Comparison of ENCODE assay signal across 8 cellular contexts in the genomic region with DNA sequence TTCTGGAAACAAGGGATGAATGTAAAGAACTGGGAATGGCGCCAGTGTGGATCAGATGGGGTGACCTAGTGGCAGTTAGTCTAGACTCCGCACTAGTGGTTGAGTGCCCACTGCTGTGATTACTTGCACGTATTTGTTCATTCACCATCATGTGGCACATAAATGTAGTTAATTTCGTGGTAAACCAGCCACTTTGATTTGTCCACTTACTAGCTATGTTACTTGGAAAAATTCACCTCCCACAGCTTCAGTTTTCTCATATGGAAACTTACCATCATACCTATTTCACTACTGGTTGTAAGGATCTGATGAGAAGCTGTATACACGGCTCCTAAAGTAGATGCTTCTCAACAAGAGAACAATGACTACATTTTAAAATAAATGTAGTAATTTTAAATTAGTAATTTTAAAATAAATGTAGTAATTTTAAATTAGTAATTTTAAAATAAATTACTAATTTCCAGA. TPM values are rescaled to one million over a fixed set of nuclear protein-coding genes. Genes with fewer than 3 reads are reported as not detected.
DNase-seq lines count a peak whose midpoint lies in the region; ATAC-seq and TF ChIP-seq lines count a peak whose summit lies in the region.

No MANE protein-coding gene starts in this region.

- H3K27me3 ChIP-seq in neuronal stem cell (ENCODE audit: control insufficient read depth in 3 of 3, insufficient read depth in 3 of 3, low read depth in 1 of 3, low read length in 3 of 3) (no peaks in the 10 kb centered on the region), aorta (ENCODE audit: control insufficient read depth in 1 of 2, insufficient read depth in 2 of 2, low read length in 1 of 2) (no peaks in the 10 kb centered on the region)

- H3K36me3 ChIP-seq in neuronal stem cell (replicated peaks in 1 of 2; ENCODE audit: control insufficient read depth in 2 of 2, insufficient read depth in 2 of 2, low read length in 2 of 2) (no peaks in the 10 kb centered on the region), mucosa of descending colon (ENCODE audit: low read depth) (no peaks in the 10 kb centered on the region), aorta (ENCODE audit: control insufficient read depth in 1 of 2, insufficient read depth in 2 of 2, low read length in 1 of 2) (no peaks in the 10 kb centered on the region)

- H3K4me1 ChIP-seq in neuronal stem cell (ENCODE audit: control insufficient read depth in 2 of 2, insufficient read depth in 1 of 2, low read depth in 1 of 2, low read length in 2 of 2) (no peaks in the 10 kb centered on the region), mucosa of descending colon (ENCODE audit: low read depth) (no peaks in the 10 kb centered on the region), aorta (ENCODE audit: control insufficient read depth in 1 of 2, insufficient read depth in 2 of 2, low read length in 2 of 2) (no peaks in the 10 kb centered on the region)

- no peaks in the 10 kb centered on the region for H3K9me3 Mint-ChIP-seq in dendritic cell treated with granulocyte-macrophage colony-stimulating factor and Interleukin-4, amounts not matched to agents 40 ng/mL and 50 ng/mL, for 4 days

- intact Hi-C loops in dendritic cell treated with granulocyte-macrophage colony-stimulating factor and Interleukin-4, amounts not matched to agents 40 ng/mL and 50 ng/mL, for 4 days (cut with micrococcal nuclease) = no loop called here
- intact Hi-C loops in mucosa of descending colon (cut with DNase I, micrococcal nuclease) = no loop called here
- intact Hi-C loops in aorta (cut with DNase I) = no loop called here

- DNase-seq in neuronal stem cell (ENCODE audit: low spot score) = no peak
- no peak for DNase-seq in mucosa of descending colon
- no peak for DNase-seq in aorta

- H3K4ac ChIP-seq in neuronal stem cell (ENCODE audit: low read length) = no peak overlapping the region

- H2BK5ac ChIP-seq in neuronal stem cell (ENCODE audit: low read length) = no peak overlapping the region

- no peaks in the 10 kb centered on the region for H3K79me1 ChIP-seq in neuronal stem cell (ENCODE audit: low read depth, low read length)

- peaks cover 2% of the 10 kb centered on the region for H3K27me3 Mint-ChIP-seq in dendritic cell treated with granulocyte-macrophage colony-stimulating factor and Interleukin-4, amounts not matched to agents 40 ng/mL and 50 ng/mL, for 4 days

- H3K27ac ChIP-seq in neuronal stem cell (replicated peaks; ENCODE audit: low read length) (no peak overlapping the region), aorta (ENCODE audit: low read depth in 1 of 2, low read length in 2 of 2) (peak overlapping the region in 1 of 2 donors; percentile 37)

- no peaks in the 10 kb centered on the region for H3K36me3 Mint-ChIP-seq in dendritic cell treated with granulocyte-macrophage colony-stimulating factor and Interleukin-4, amounts not matched to agents 40 ng/mL and 50 ng/mL, for 4 days (ENCODE audit: low read depth)

- TF ChIP-seq CTCF in mucosa of descending colon (IDR thresholded peaks at IDR 0.05) = no peak

- peak overlapping the region; percentile 71 for H3K4me3 Mint-ChIP-seq in dendritic cell treated with granulocyte-macrophage colony-stimulating factor and Interleukin-4, amounts not matched to agents 40 ng/mL and 50 ng/mL, for 4 days

- peaks cover 5% of the 10 kb centered on the region for H3K4me1 Mint-ChIP-seq in dendritic cell treated with granulocyte-macrophage colony-stimulating factor and Interleukin-4, amounts not matched to agents 40 ng/mL and 50 ng/mL, for 4 days (ENCODE audit: low read depth)

- H3K23ac ChIP-seq in neuronal stem cell (ENCODE audit: low read depth, low read length, poor library complexity) = no peak overlapping the region

- H2AK5ac ChIP-seq in neuronal stem cell (ENCODE audit: low read depth, low read length) = no peak overlapping the region

- no CpG with 5 or more reads among the region's 5 CpGs for WGBS in neuronal stem cell (ENCODE audit: extremely low coverage in 2 of 2, insufficient read length in 2 of 2, insufficient replicate concordance in 1 of 2), 2 donors
- 11 to 35% methylated on average over 5 of the region's 5 CpGs for WGBS in aorta, 2 donors

- no peak overlapping the region for H3K18ac ChIP-seq in neuronal stem cell (ENCODE audit: low read length)

- peak overlapping the region; percentile 18 for H3K4me2 ChIP-seq in neuronal stem cell (ENCODE audit: insufficient read depth, low read length, poor library complexity, severe bottlenecking)

- H4K91ac ChIP-seq in neuronal stem cell (ENCODE audit: low read depth, low read length, poor library complexity) = no peak overlapping the region

- H3K9me3 ChIP-seq in neuronal stem cell (replicated peaks in 1 of 2; ENCODE audit: control insufficient read depth in 2 of 2, insufficient read depth in 1 of 2, low read depth in 1 of 2, low read length in 2 of 2) (no peaks in the 10 kb centered on the region), mucosa of descending colon (no peaks in the 10 kb centered on the region), aorta (ENCODE audit: control insufficient read depth, low read length) (no peaks in the 10 kb centered on the region)

- no peak overlapping the region for H3K9ac ChIP-seq in neuronal stem cell (ENCODE audit: low read depth, low read length, poor library complexity)

- H3K14ac ChIP-seq in neuronal stem cell (ENCODE audit: low read length) = no peak overlapping the region

- ATAC-seq in HG03103 (IDR thresholded peaks at IDR 0.05; ENCODE audit: low read depth, unreplicated experiment) (peak; percentile 11), GM21423 (IDR thresholded peaks at IDR 0.05; ENCODE audit: unreplicated experiment) (no peak), GM21390 (IDR thresholded peaks at IDR 0.05; ENCODE audit: unreplicated experiment) (no peak), mucosa of descending colon (no peak), aorta (ENCODE audit: low FRiP score) (no peak)

- H2BK15ac ChIP-seq in neuronal stem cell (ENCODE audit: low read length) = no peak overlapping the region

- peak overlapping the region; percentile 81 for H2AFZ ChIP-seq in neuronal stem cell (ENCODE audit: low read length)

- no peak overlapping the region for H4K8ac ChIP-seq in neuronal stem cell (ENCODE audit: low read depth, low read length)

- H2BK12ac ChIP-seq in neuronal stem cell (ENCODE audit: low read length) = no peak overlapping the region

- H3K27ac Mint-ChIP-seq in dendritic cell treated with granulocyte-macrophage colony-stimulating factor and Interleukin-4, amounts not matched to agents 40 ng/mL and 50 ng/mL, for 4 days = peak overlapping the region; percentile 64

- peak overlapping the region; percentile 61; the same call in 1 of the 2 replicates for H3K4me3 ChIP-seq in GM08714 (ENCODE audit: low read length)
- H3K4me3 ChIP-seq in neuronal stem cell (ENCODE audit: low read length in 2 of 2) = peak overlapping the region; percentile 43 to 85
- no peak overlapping the region for H3K4me3 ChIP-seq in mucosa of descending colon
- peak overlapping the region in 1 of 2 donors; percentile 93 for H3K4me3 ChIP-seq in aorta (ENCODE audit: low read length in 2 of 2)

- H2BK120ac ChIP-seq in neuronal stem cell (ENCODE audit: low read depth, low read length) = no peak overlapping the region

RNA-seq across cellular contexts. Expression of a gene that starts 0.4 kb away (rescaled TPM):
- polyA plus RNA-seq in neuronal stem cell (2013, experiment 1 of 2) = 4.7 TPM
- polyA plus RNA-seq in neuronal stem cell (2013, experiment 2 of 2) = 4.5 TPM
- total RNA-seq in mucosa of descending colon (10 to 100 TPM; 19.6 to 27.8 (median 20.3) TPM), aorta (10 to 100 TPM; 43.2 to 65.3 TPM)
- polyA plus RNA-seq in aorta = 10 to 100 TPM; 50.0 to 94.0 TPM
